Comparison of ENCODE assay signal across 1 cellular context in genomic region chr5:56126487-56127179, GRCh38.
TF ChIP-seq lines count a peak whose summit lies in the region.

No MANE protein-coding gene starts in this region.

TF ChIP-seq in IMR-90, 13 proteins besides CTCF, POLR2A, EP300 and RAD21 (continued from another document):
- no peak for TF ChIP-seq FOS (IDR thresholded peaks at IDR 0.05; ENCODE audit: low read depth, low read length)
